ENCODE assay signal across 8 cellular contexts in the genomic region with DNA sequence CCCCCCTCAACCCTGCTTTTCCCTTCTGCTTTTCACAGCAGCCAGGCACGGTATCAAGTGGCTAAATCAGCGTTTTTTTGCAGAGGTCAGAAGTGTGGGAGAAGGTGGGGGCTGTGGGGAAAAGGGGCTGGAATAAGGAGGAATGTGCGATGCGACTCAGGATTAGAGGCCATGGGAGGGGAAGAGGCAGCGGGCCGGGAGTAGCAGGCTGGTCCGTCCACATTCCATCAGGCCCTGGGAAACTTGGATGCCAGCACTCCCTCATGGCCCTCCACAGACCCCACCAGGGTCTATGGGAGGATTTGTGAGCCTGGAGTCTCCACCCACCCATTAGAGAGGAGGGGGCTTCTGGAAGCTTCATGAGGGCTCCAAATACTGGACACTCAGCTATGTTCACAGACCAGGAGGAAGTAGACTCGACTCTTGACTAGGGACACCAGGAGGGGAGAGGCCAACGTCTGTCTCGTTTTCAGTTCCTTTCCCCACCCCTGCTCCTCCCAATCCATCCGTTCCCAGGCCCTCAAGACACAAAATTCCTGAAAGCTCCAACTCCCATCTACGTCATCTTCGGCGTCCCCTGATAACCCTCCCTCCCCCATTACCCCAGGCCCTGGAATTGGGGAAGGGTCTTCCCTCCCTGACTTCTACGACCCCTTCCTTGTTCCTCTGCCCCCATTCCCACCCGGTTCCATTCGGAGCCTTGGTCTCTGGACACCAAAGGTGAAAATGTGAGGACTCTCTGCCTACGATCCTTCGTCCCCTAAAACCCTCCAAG. TPM values are rescaled to one million over a fixed set of nuclear protein-coding genes. Genes with fewer than 3 reads are reported as not detected.
A peak's percentile ranks its signal among the peaks of the same experiment; 100 is the strongest.
DNase-seq lines count a peak whose midpoint lies in the region; ATAC-seq and TF ChIP-seq lines count a peak whose summit lies in the region.

No MANE protein-coding gene starts in this region.

- peak overlapping the region; percentile 26 to 87 (median 66) for H3K4me3 Mint-ChIP-seq in CD4-positive, alpha-beta memory T cell

- no peaks in the 10 kb centered on the region for H3K9me3 ChIP-seq in CD4-positive, alpha-beta memory T cell (ENCODE audit: control insufficient read depth in 1 of 2, low read length in 2 of 2)
- H3K9me3 ChIP-seq in osteoblast (ENCODE audit: low read depth, low read length): no peaks in the 10 kb centered on the region

- no peaks in the 10 kb centered on the region for H3K36me3 ChIP-seq in CD4-positive, alpha-beta memory T cell (ENCODE audit: insufficient read depth, low read length)
- no peaks in the 10 kb centered on the region for H3K36me3 ChIP-seq in osteoblast (ENCODE audit: insufficient read depth, low read length)

- H3K27me3 Mint-ChIP-seq in CD4-positive, alpha-beta memory T cell: peaks cover 16 to 43% of the 10 kb centered on the region in 2 donors

- intact Hi-C loops in CD4-positive, alpha-beta memory T cell (cut with micrococcal nuclease): loop anchor here (1.0 to 5.0 kb wide), 4 partner anchors 25 to 472 kb away; partner anchors contain the start of genes JOSD2 and POLD1

- CTCF ChIA-PET in CD4-positive, alpha-beta memory T cell (lab: Charles Lee; ENCODE audit: partially characterized antibody): interaction anchor here (1.8 kb wide), 1 partner anchor 25 kb away, joined by 11 read pairs; no protein-coding TSS in a partner anchor

- H3K27me3 ChIP-seq in CD4-positive, alpha-beta memory T cell (ENCODE audit: insufficient read depth, low read length): peaks cover 22% of the 10 kb centered on the region
- peaks cover 42% of the 10 kb centered on the region for H3K27me3 ChIP-seq in osteoblast (ENCODE audit: insufficient read depth, low read length)

- H3K27ac ChIP-seq in CD4-positive, alpha-beta memory T cell (ENCODE audit: low read depth, low read length): no peak overlapping the region
- peak overlapping the region in 1 of 2 donors; percentile 70 for H3K27ac ChIP-seq in coronary artery
- no peak overlapping the region for H3K27ac ChIP-seq in osteoblast (ENCODE audit: low read depth, low read length)

- POLR2A ChIA-PET in CD4-positive, alpha-beta memory T cell (lab: Charles Lee; ENCODE audit: partially characterized antibody): interaction anchor here (0.8 to 3.8 kb wide), 6 partner anchors 15 to 473 kb away, joined by 3 to 27 read pairs (median 7); partner anchors contain the start of genes JOSD2 and POLD1

- peak overlapping the region; percentile 67 to 76 for H3K4me3 ChIP-seq in CD4-positive, alpha-beta memory T cell (ENCODE audit: low read length in 2 of 2)
- peak overlapping the region; percentile 74 for H3K4me3 ChIP-seq in coronary artery
- no peak overlapping the region for H3K4me3 ChIP-seq in osteoblast (ENCODE audit: insufficient read depth, low read length)

- peak overlapping the region in 4 of 7 donors; percentile 51 to 93 (median 79) for H3K27ac Mint-ChIP-seq in CD4-positive, alpha-beta memory T cell

- TF ChIP-seq CTCF in coronary artery (IDR thresholded peaks at IDR 0.05) (no peak), osteoblast (IDR thresholded peaks at IDR 0.05; ENCODE audit: extremely low read depth, low read depth, low read length) (no peak)

- H3K79me2 ChIP-seq in osteoblast (ENCODE audit: insufficient read depth, low read length): no peaks in the 10 kb centered on the region

- H4K20me1 ChIP-seq in osteoblast (ENCODE audit: insufficient read depth, low read length): no peaks in the 10 kb centered on the region

- H3K9me3 Mint-ChIP-seq in CD4-positive, alpha-beta memory T cell: peaks cover 0 to 22% (median 11%) of the 10 kb centered on the region in 8 donors

- ATAC-seq in GM18907 (IDR thresholded peaks at IDR 0.05; ENCODE audit: unreplicated experiment): no peak

- H3K36me3 Mint-ChIP-seq in CD4-positive, alpha-beta memory T cell: peaks cover 5 to 6% of the 10 kb centered on the region in 2 donors

- no peak overlapping the region for H3K4me2 ChIP-seq in osteoblast (ENCODE audit: insufficient read depth, low read length)

- no peak overlapping the region for H2AFZ ChIP-seq in osteoblast (ENCODE audit: low read length)

- H3K4me1 ChIP-seq in CD4-positive, alpha-beta memory T cell (ENCODE audit: insufficient read depth, low read length): peaks cover 52% of the 10 kb centered on the region
- H3K4me1 ChIP-seq in osteoblast (ENCODE audit: insufficient read depth, low read length): peaks cover 9% of the 10 kb centered on the region

- peaks cover 31 to 66% (median 45%) of the 10 kb centered on the region in 4 donors for H3K4me1 Mint-ChIP-seq in CD4-positive, alpha-beta memory T cell

- no peak for DNase-seq in CD4-positive, alpha-beta memory T cell
- peak; percentile 97 for DNase-seq in HT-29 (ENCODE audit: low spot score)
- no peak for DNase-seq in coronary artery (ENCODE audit: low spot score)
- peak; percentile 71 for DNase-seq in osteoblast (ENCODE audit: insufficient read length, low spot score, missing footprints)
- no peak for DNase-seq in NCI-H345 (lab: John Stamatoyannopoulos, UW)
- DNase-seq in NK-92 (lab: John Stamatoyannopoulos, UW; ENCODE audit: unreplicated experiment): no peak
- DNase-seq in activated CD4-positive, alpha-beta T cell treated with anti-CD3 and anti-CD28 coated beads for 4 hours: no peak

RNA-seq across cellular contexts. Expression of gene KCNC3, which starts 3.3 kb away (rescaled TPM):
- 1 to 10 TPM; 1.6 to 1.7 TPM for total RNA-seq in CD4-positive, alpha-beta memory T cell
- not detected for polyA plus RNA-seq in CD4-positive, alpha-beta memory T cell
- total RNA-seq in HT-29 (2014; rRNA removed; shearing (Covaris generic)): 3.5 and 7.1 TPM in 2 replicates
- total RNA-seq in osteoblast: under 0.01 TPM in 1 of 2 replicates, not detected in the other

RNA-seq across cellular contexts. Expression of gene NAPSA, which starts 33.0 kb away (rescaled TPM):
- 1 to 10 TPM; 4.8 to 6.6 TPM for total RNA-seq in CD4-positive, alpha-beta memory T cell
- polyA plus RNA-seq in CD4-positive, alpha-beta memory T cell: under 1 TPM; 0.57 to 0.61 TPM
- 0.08 and 1.2 TPM in 2 replicates for total RNA-seq in HT-29 (2014; rRNA removed; shearing (Covaris generic))
- under 0.01 and 0.29 TPM in 2 replicates for total RNA-seq in osteoblast

RNA-seq across cellular contexts. Expression of gene NR1H2, which starts 43.8 kb away (rescaled TPM):
- 100 to 1,000 TPM; 103 to 109 TPM for total RNA-seq in CD4-positive, alpha-beta memory T cell
- 10 to 100 TPM; 86.9 to 88.0 TPM for polyA plus RNA-seq in CD4-positive, alpha-beta memory T cell
- 111 and 113 TPM in 2 replicates for total RNA-seq in HT-29 (2014; rRNA removed; shearing (Covaris generic))
- 91.1 and 113 TPM in 2 replicates for total RNA-seq in osteoblast

RNA-seq across cellular contexts. Expression of gene POLD1, which starts 51.7 kb away (rescaled TPM):
- total RNA-seq in CD4-positive, alpha-beta memory T cell: 10 to 100 TPM; 40.4 to 41.1 TPM
- polyA plus RNA-seq in CD4-positive, alpha-beta memory T cell: 10 to 100 TPM; 29.3 to 30.7 TPM
- 256 and 257 TPM in 2 replicates for total RNA-seq in HT-29 (2014; rRNA removed; shearing (Covaris generic))
- total RNA-seq in osteoblast: 14.7 and 15.6 TPM in 2 replicates

Comparison
In these comparisons a context has a peak if more than half of its experiments do, and no peak if none do; other contexts are left out.
1. DNase-seq: peak in HT-29 (single experiment) and osteoblast (single experiment); none in CD4-positive, alpha-beta memory T cell (0 of 5), coronary artery (single experiment), NCI-H345 (single experiment), NK-92 (single experiment) and activated CD4-positive, alpha-beta T cell treated with anti-CD3 and anti-CD28 coated beads for 4 hours (0 of 2).